31 cellular contexts compared by ENCODE assay signal in genomic region chr1:7839526-7839925, GRCh38. TPM values are rescaled to one million over a fixed set of nuclear protein-coding genes. Genes with fewer than 3 reads are reported as not detected.
"Had no signal": no experiment of that assay in that cellular context is flagged by ENCODE, and none has a peak within 500 bp of the region (broad histone marks: within the 10 kb centered on the region; RNA-seq: fewer than 3 reads in every experiment).

No MANE protein-coding gene starts in this region.

- H3K4me3 Mint-ChIP-seq: dendritic cell treated with granulocyte-macrophage colony-stimulating factor and Interleukin-4, amounts not matched to agents 40 ng/mL and 50 ng/mL, for 4 days; effector memory CD8-positive, alpha-beta T cell; endodermal cell had no signal

- ATAC-seq: effector memory CD8-positive, alpha-beta T cell; esophagus mucosa; foreskin keratinocyte; gastrocnemius medialis; gastroesophageal sphincter; heart left ventricle; heart right ventricle had no signal

- H3K9me3 ChIP-seq: colonic mucosa had no signal

- H3K27ac ChIP-seq: colonic mucosa, coronary artery, dorsolateral prefrontal cortex, epithelial cell of prostate, esophagus muscularis mucosa, esophagus squamous epithelium, foreskin keratinocyte, gastrocnemius medialis, gastroesophageal sphincter, heart left ventricle, heart right ventricle had no signal

- H3K27me3 ChIP-seq: colonic mucosa, dorsolateral prefrontal cortex, esophagus muscularis mucosa, esophagus squamous epithelium, foreskin keratinocyte, gastrocnemius medialis, gastroesophageal sphincter, heart left ventricle, heart right ventricle had no signal

- H3K36me3 ChIP-seq: colonic mucosa had no signal

- H3K4me3 ChIP-seq: colonic mucosa, coronary artery, dorsolateral prefrontal cortex, esophagus muscularis mucosa, esophagus squamous epithelium, gastroesophageal sphincter, heart left ventricle, heart right ventricle had no signal

- DNase-seq: colonic mucosa; cortex of kidney; dermis blood vessel endothelial cell; dorsolateral prefrontal cortex; effector CD4-positive, alpha-beta T cell; effector CD8-positive, alpha-beta T cell; effector memory CD4-positive, alpha-beta T cell; effector memory CD8-positive, alpha-beta T cell; endodermal cell; esophagus squamous epithelium; foreskin fibroblast; foreskin keratinocyte; foreskin melanocyte; gastrocnemius medialis; glutamatergic neuron; head of caudate nucleus; heart left ventricle; heart right ventricle had no signal

- H3K4me1 ChIP-seq: colonic mucosa, esophagus muscularis mucosa, esophagus squamous epithelium, foreskin keratinocyte, gastrocnemius medialis, gastroesophageal sphincter, heart left ventricle, heart right ventricle had no signal

- H3K27me3 Mint-ChIP-seq: dendritic cell treated with granulocyte-macrophage colony-stimulating factor and Interleukin-4, amounts not matched to agents 40 ng/mL and 50 ng/mL, for 4 days; effector memory CD8-positive, alpha-beta T cell had no signal

- H3K27ac Mint-ChIP-seq: dendritic cell treated with granulocyte-macrophage colony-stimulating factor and Interleukin-4, amounts not matched to agents 40 ng/mL and 50 ng/mL, for 4 days; endodermal cell had no signal

RNA-seq across cellular contexts. Expression of gene UTS2, which starts 13.3 kb away (rescaled TPM):
- total RNA-seq: dermis blood vessel endothelial cell, dermis microvascular lymphatic vessel endothelial cell, endodermal cell, endothelial cell of umbilical vein, epithelial cell of proximal tubule, esophagus mucosa, esophagus muscularis mucosa, esophagus squamous epithelium, fibroblast of lung, fibroblast of villous mesenchyme, foreskin keratinocyte, frontal cortex, gastrocnemius medialis, glomerular endothelial cell had no signal
- polyA plus RNA-seq: endothelial cell of umbilical vein, fibroblast of lung, foreskin keratinocyte, heart left ventricle, heart right ventricle had no signal
